20 cellular contexts compared by ENCODE assay signal in genomic region chr7:4783762-4784351, GRCh38.
"Had no signal": no experiment of that assay in that cellular context is flagged by ENCODE, and none has a peak within 500 bp of the region (broad histone marks: within the 10 kb centered on the region; RNA-seq: fewer than 3 reads in every experiment).

No MANE protein-coding gene starts in this region.

- H3K9me3 ChIP-seq: esophagus squamous epithelium, prostate gland, tibial artery had no signal

- H3K27me3 ChIP-seq: esophagus squamous epithelium, tibial artery had no signal

- FAIRE-seq: endometrium had no signal

- DNase-seq: caudate nucleus; cerebellar nuclear complex; cortex of kidney; effector memory CD8-positive, alpha-beta T cell; erythroblast; esophagus squamous epithelium; foreskin melanocyte; hypothalamus; immature natural killer cell; islet precursor cell; kidney glomerular epithelial cell; left colon; natural killer cell; stimulated activated CD4-positive, alpha-beta T cell treated with anti-CD3 and anti-CD28 coated beads, Interleukin-4, amount 100 ng/mL, for 4 hours; tibial artery had no signal

- ATAC-seq: effector memory CD8-positive, alpha-beta T cell; natural killer cell; sciatic nerve; stimulated activated memory B cell treated with anti-CD40 and anti-IgM and Interleukin-4, amounts not matched to agents 10 μg/mL and 1 μg/mL and 100 μg/mL, for 72 hours had no signal

- H3K4me3 ChIP-seq: esophagus squamous epithelium, lung, prostate gland, tibial artery had no signal

- H3K27ac ChIP-seq: esophagus squamous epithelium, prostate gland, tibial artery had no signal

- H3K4me1 ChIP-seq: prostate gland, tibial artery had no signal
